In genomic region chr10:126036515-126036914, GRCh38 we compare ENCODE assay signal across 22 cellular contexts.
DNase-seq lines count a peak whose midpoint lies in the region; ATAC-seq, FAIRE-seq and TF ChIP-seq lines count a peak whose summit lies in the region.
"Had no signal": no experiment of that assay in that cellular context is flagged by ENCODE, and none has a peak within 500 bp of the region (broad histone marks: within the 10 kb centered on the region; RNA-seq: fewer than 3 reads in every experiment).

No MANE protein-coding gene starts in this region.

- H3K9me3 Mint-ChIP-seq in activated B cell treated with CpG ODN at 0.5 μM for 24 hours = peaks cover 6% of the 10 kb centered on the region
- peaks cover 3 to 7% of the 10 kb centered on the region in 2 donors for H3K9me3 Mint-ChIP-seq in stimulated activated naive B cell treated with anti-CD40 and anti-IgM and Interleukin-4, amounts not matched to agents 10 μg/mL and 1 μg/mL and 100 μg/mL, for 72 hours

- no peak for DNase-seq in GM12891 (ENCODE audit: insufficient read length, low spot score)
- DNase-seq in activated B cell treated with CpG ODN at 0.5 μM for 24 hours = no peak
- no peak for DNase-seq in stimulated activated naive B cell treated with anti-CD40 and anti-IgM and Interleukin-4, amounts not matched to agents 10 μg/mL and 1 μg/mL and 100 μg/mL, for 72 hours
- DNase-seq in BE2C = no peak
- DNase-seq in pancreas = no peak
- DNase-seq: ACHN; Calu3; CD4-positive, alpha-beta memory T cell; GM23248; MM.1S; NCI-H1417; NCI-H187 treated with DMSO at 0.1 percent for 48 hours; NCI-H2227 treated with DMSO at 0.1 percent for 48 hours; NCI-H524; NCI-H82; PC-3; SIG-M5 had no signal

- no peaks in the 10 kb centered on the region for H3K27me3 Mint-ChIP-seq in activated B cell treated with CpG ODN at 0.5 μM for 24 hours
- H3K27me3 Mint-ChIP-seq in stimulated activated naive B cell treated with anti-CD40 and anti-IgM and Interleukin-4, amounts not matched to agents 10 μg/mL and 1 μg/mL and 100 μg/mL, for 72 hours = no peaks in the 10 kb centered on the region

- TF ChIP-seq POLR2A in GM12891 (IDR thresholded peaks at IDR 0.05; ENCODE audit: low read depth, low read length) = no peak

- peaks cover 2% of the 10 kb centered on the region for H3K36me3 Mint-ChIP-seq in activated B cell treated with CpG ODN at 0.5 μM for 24 hours (ENCODE audit: low read depth)
- H3K36me3 Mint-ChIP-seq in stimulated activated naive B cell treated with anti-CD40 and anti-IgM and Interleukin-4, amounts not matched to agents 10 μg/mL and 1 μg/mL and 100 μg/mL, for 72 hours = peaks cover 7 to 10% of the 10 kb centered on the region in 2 donors

- H3K27me3 ChIP-seq in BE2C = no peaks in the 10 kb centered on the region
- H3K27me3 ChIP-seq in pancreas = no peaks in the 10 kb centered on the region

- TF ChIP-seq CTCF in activated B cell treated with CpG ODN at 0.5 μM for 24 hours (IDR thresholded peaks at IDR 0.05) (no peak), BE2C (IDR thresholded peaks at IDR 0.05; ENCODE audit: low read depth, low read length) (no peak), pancreas (IDR thresholded peaks at IDR 0.05) (no peak)

- H3K4me1 ChIP-seq in BE2C = peaks cover under 1% of the 10 kb centered on the region
- H3K4me1 ChIP-seq in pancreas = peaks cover 0 to 3% (median 0%) of the 10 kb centered on the region in 3 donors
- H3K4me1 ChIP-seq: HAP-1 had no signal

- H3K36me3 ChIP-seq in BE2C = no peaks in the 10 kb centered on the region
- H3K36me3 ChIP-seq in pancreas = no peaks in the 10 kb centered on the region
- H3K36me3 ChIP-seq: HAP-1 had no signal

- H3K4me1 Mint-ChIP-seq in activated B cell treated with CpG ODN at 0.5 μM for 24 hours = peaks cover 60% of the 10 kb centered on the region
- peaks cover 41 to 61% of the 10 kb centered on the region in 2 donors for H3K4me1 Mint-ChIP-seq in stimulated activated naive B cell treated with anti-CD40 and anti-IgM and Interleukin-4, amounts not matched to agents 10 μg/mL and 1 μg/mL and 100 μg/mL, for 72 hours

- H3K4me3 ChIP-seq in BE2C (ENCODE audit: low read depth, low read length) (no peak overlapping the region), pancreas (no peak overlapping the region)
- H3K4me3 ChIP-seq: GM23248, HAP-1 had no signal

- CTCF ChIA-PET in activated B cell treated with CpG ODN at 0.5 μM for 24 hours (lab: Charles Lee) = interaction anchor here (0.9 to 1.5 kb wide), 2 partner anchors 9 to 45 kb away, joined by 3 to 4 read pairs; no protein-coding TSS in a partner anchor

- H3K9me3 ChIP-seq in BE2C (no peaks in the 10 kb centered on the region), pancreas (no peaks in the 10 kb centered on the region)
- H3K9me3 ChIP-seq: HAP-1 had no signal

- H3K4me3 Mint-ChIP-seq in activated B cell treated with CpG ODN at 0.5 μM for 24 hours = peak overlapping the region; percentile 47
- H3K4me3 Mint-ChIP-seq in stimulated activated naive B cell treated with anti-CD40 and anti-IgM and Interleukin-4, amounts not matched to agents 10 μg/mL and 1 μg/mL and 100 μg/mL, for 72 hours = peak overlapping the region in 1 of 2 donors; percentile 23

- H3K27ac Mint-ChIP-seq in activated B cell treated with CpG ODN at 0.5 μM for 24 hours = peak overlapping the region; percentile 100
- H3K27ac Mint-ChIP-seq in stimulated activated naive B cell treated with anti-CD40 and anti-IgM and Interleukin-4, amounts not matched to agents 10 μg/mL and 1 μg/mL and 100 μg/mL, for 72 hours = no peak overlapping the region
- H3K27ac Mint-ChIP-seq: CD4-positive, alpha-beta memory T cell had no signal

- WGBS in pancreas, 2 donors = 77 to 82% methylated on average over 5 of the region's 5 CpGs

- no peak for FAIRE-seq in GM12891 (lab: Jason Lieb, UNC)
- FAIRE-seq in pancreas (lab: Jason Lieb, UNC) = no peak

- ATAC-seq in HG03103 (IDR thresholded peaks at IDR 0.05; ENCODE audit: low read depth, unreplicated experiment) (peak; percentile 49), activated B cell treated with CpG ODN at 0.5 μM for 24 hours (ENCODE audit: low read depth) (peak; percentile 60), GM21381 (IDR thresholded peaks at IDR 0.05; ENCODE audit: unreplicated experiment) (no peak), pancreas (no peak)
- peak; percentile 51 to 62 for ATAC-seq in stimulated activated naive B cell treated with anti-CD40 and anti-IgM and Interleukin-4, amounts not matched to agents 10 μg/mL and 1 μg/mL and 100 μg/mL, for 72 hours (replicated peaks)
- ATAC-seq: PC-3, SK-N-SH treated with all-trans-retinoic acid at 6 μM for 48 hours had no signal

- POLR2A ChIA-PET in activated B cell treated with CpG ODN at 0.5 μM for 24 hours (lab: Charles Lee) = interaction anchor here (0.8 to 1.2 kb wide), 2 partner anchors 52 to 54 kb away, joined by 3 to 5 read pairs; no protein-coding TSS in a partner anchor

- intact Hi-C loops in activated B cell treated with CpG ODN at 0.5 μM for 24 hours (cut with micrococcal nuclease) = loop anchor here (1.0 kb wide), 2 partner anchors 54 to 65 kb away; no protein-coding TSS in a partner anchor
- intact Hi-C loops in pancreas (cut with DNase I) = no loop called here

- H3K27ac ChIP-seq in pancreas = no peak overlapping the region
- H3K27ac ChIP-seq: GM23248, RWPE1 had no signal

TF ChIP-seq in GM12891, 5 proteins besides CTCF, POLR2A, EP300 and RAD21:
- TF ChIP-seq TAF1 (IDR thresholded peaks at IDR 0.05; ENCODE audit: low read depth, low read length) (no peak), POU2F2 (IDR thresholded peaks at IDR 0.05; ENCODE audit: low read depth, low read length) (no peak), SPI1 (IDR thresholded peaks at IDR 0.05; ENCODE audit: low read depth, low read length) (0 out of 2 replicates have a peak, but pooled peaks have one; percentile 1)

Comparison
In these comparisons a context has a peak if more than half of its experiments do, and no peak if none do; other contexts are left out.
1. ATAC-seq: peak in HG03103 (single experiment), activated B cell treated with CpG ODN at 0.5 μM for 24 hours (single experiment) and stimulated activated naive B cell treated with anti-CD40 and anti-IgM and Interleukin-4, amounts not matched to agents 10 μg/mL and 1 μg/mL and 100 μg/mL, for 72 hours (2 of 2); none in GM21381 (single experiment) and pancreas (0 of 4).